1 cellular context compared by ENCODE assay signal in genomic region chr2:151520976-151521375, GRCh38.
TF ChIP-seq lines count a peak whose summit lies in the region.

No MANE protein-coding gene starts in this region.

TF ChIP-seq in neural cell, 6 proteins besides CTCF, POLR2A, EP300 and RAD21 (continued from another document):
- no peak for TF ChIP-seq REST (IDR thresholded peaks at IDR 0.05; ENCODE audit: borderline replicate concordance)
